ENCODE assay signal across 8 cellular contexts in the genomic region with DNA sequence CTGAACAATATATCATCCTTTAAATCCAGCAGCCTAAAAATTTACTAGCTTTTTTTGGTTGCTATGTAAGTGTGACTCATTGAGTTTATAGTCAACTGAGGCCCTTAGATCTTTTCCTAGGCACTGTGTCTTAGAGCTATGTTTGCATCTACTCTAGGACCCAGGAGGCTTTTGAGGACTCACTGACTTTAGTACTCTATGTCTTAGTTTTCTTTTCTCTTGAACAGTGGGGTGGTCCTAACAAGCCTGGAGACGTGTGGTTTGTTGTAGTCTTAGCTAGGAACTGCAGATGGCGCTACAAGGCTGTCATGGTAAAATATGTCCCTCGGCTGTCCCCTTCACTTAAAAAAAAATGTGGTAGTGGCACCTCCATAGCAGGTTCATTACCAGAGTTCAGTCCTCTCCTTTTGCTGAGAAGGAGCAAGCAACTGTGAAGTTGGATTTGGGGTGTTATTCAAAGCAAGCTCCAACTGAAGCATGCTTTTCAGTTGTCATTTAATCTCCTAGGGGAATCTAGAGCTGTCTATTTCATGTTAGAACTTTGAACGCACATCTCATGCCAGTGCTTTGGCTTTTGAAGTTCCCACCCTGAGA. TPM values are rescaled to one million over a fixed set of nuclear protein-coding genes. Genes with fewer than 3 reads are reported as not detected.
A peak's percentile ranks its signal among the peaks of the same experiment; 100 is the strongest.
DNase-seq lines count a peak whose midpoint lies in the region; ATAC-seq and TF ChIP-seq lines count a peak whose summit lies in the region.

No MANE protein-coding gene starts in this region.

- H4K20me1 ChIP-seq in MM.1S (ENCODE audit: insufficient read depth, low read length) = no peaks in the 10 kb centered on the region

- no peak for TF ChIP-seq POLR2A in sigmoid colon (IDR thresholded peaks at IDR 0.05)

- TF ChIP-seq EP300 in sigmoid colon (IDR thresholded peaks at IDR 0.05) = no peak

- WGBS in heart right ventricle, 2 donors = 15% methylated on average over 4 of the region's 4 CpGs
- 10 to 15% methylated on average over 4 of the region's 4 CpGs for whole genome bisulfite sequencing in sigmoid colon, 2 donors

- H3K9me3 Mint-ChIP-seq in activated naive CD8-positive, alpha-beta T cell treated with anti-CD3 and anti-CD28 coated beads for 36 hours = no peaks in the 10 kb centered on the region

- no peaks in the 10 kb centered on the region for H3K36me3 Mint-ChIP-seq in activated naive CD8-positive, alpha-beta T cell treated with anti-CD3 and anti-CD28 coated beads for 36 hours

- ATAC-seq in Panc1 = peak; percentile 95
- peak; percentile 74 to 91 (median 80) for ATAC-seq in heart right ventricle

- no peak overlapping the region for H3K4me3 Mint-ChIP-seq in activated naive CD8-positive, alpha-beta T cell treated with anti-CD3 and anti-CD28 coated beads for 36 hours

- H3K9me3 ChIP-seq in AG04450 (ENCODE audit: control insufficient read depth, insufficient read depth, low read length) = no peaks in the 10 kb centered on the region
- no peaks in the 10 kb centered on the region for H3K9me3 ChIP-seq in MM.1S (replicated peaks; ENCODE audit: insufficient read depth, low read length)
- no peaks in the 10 kb centered on the region for H3K9me3 ChIP-seq in Panc1 (ENCODE audit: control insufficient read depth, insufficient read depth, low read depth, low read length)
- H3K9me3 ChIP-seq in heart right ventricle = no peaks in the 10 kb centered on the region
- no peaks in the 10 kb centered on the region for H3K9me3 ChIP-seq in sigmoid colon

- no peaks in the 10 kb centered on the region for H3K27me3 ChIP-seq in AG04450 (ENCODE audit: control insufficient read depth, insufficient read depth, low read length)
- H3K27me3 ChIP-seq in MM.1S (replicated peaks; ENCODE audit: insufficient read depth, low read length) = no peaks in the 10 kb centered on the region
- H3K27me3 ChIP-seq in Panc1 (ENCODE audit: control insufficient read depth, insufficient read depth, low read length) = no peaks in the 10 kb centered on the region
- H3K27me3 ChIP-seq in heart right ventricle = peaks cover 0 to 33% (median 4%) of the 10 kb centered on the region in 7 donors
- peaks cover 0 to 11% (median 4%) of the 10 kb centered on the region in 3 donors for H3K27me3 ChIP-seq in sigmoid colon

- intact Hi-C loops in Panc1 (cut with micrococcal nuclease; ENCODE audit: unreplicated experiment) = loop anchor here (1.0 kb wide), 1 partner anchor 156 kb away; no protein-coding TSS in a partner anchor
- intact Hi-C loops in heart right ventricle (cut with DNase I) = loop anchor here (1.0 to 10.0 kb wide), 8 partner anchors 154 to 226 kb away; no protein-coding TSS in a partner anchor
- intact Hi-C loops in sigmoid colon (cut with DNase I) = loop anchor here (2.0 kb wide), 1 partner anchor 156 kb away; no protein-coding TSS in a partner anchor

- H3K4me3 ChIP-seq in AG04450 (ENCODE audit: low read depth, low read length) (no peak overlapping the region), GM12875 (ENCODE audit: low read depth, low read length) (no peak overlapping the region), MM.1S (ENCODE audit: low read length) (no peak overlapping the region), Panc1 (ENCODE audit: low read depth in 2 of 2, low read length in 2 of 2) (no peak overlapping the region), heart right ventricle (no peak overlapping the region), sigmoid colon (no peak overlapping the region)

- POLR2A ChIA-PET in AG04450 (lab: Yijun Ruan, JAX) = interaction anchor here (1.0 to 1.5 kb wide), 7 partner anchors 8 to 228 kb away, joined by 3 to 12 read pairs (median 3); a partner anchor contains a TSS
- POLR2A ChIA-PET in Panc1 (lab: Charles Lee) = interaction anchor here (0.6 to 0.7 kb wide), 6 partner anchors 27 to 1126 kb away, joined by 3 to 9 read pairs (median 5); no protein-coding TSS in a partner anchor

- peaks cover 38% of the 10 kb centered on the region for H3K27me3 Mint-ChIP-seq in activated naive CD8-positive, alpha-beta T cell treated with anti-CD3 and anti-CD28 coated beads for 36 hours

- H3K9ac ChIP-seq in MM.1S (ENCODE audit: low read length) = no peak overlapping the region

- H3K4me1 ChIP-seq in MM.1S (ENCODE audit: low read length) (peaks cover 5% of the 10 kb centered on the region; the same call in 1 of the 2 replicates), Panc1 (ENCODE audit: control insufficient read depth, insufficient read depth, low read length) (peaks cover 5% of the 10 kb centered on the region), heart right ventricle (peaks cover 0 to 6% (median 0%) of the 10 kb centered on the region in 9 donors), sigmoid colon (peaks cover 0 to 12% (median 7%) of the 10 kb centered on the region in 4 donors)

- H3K27ac Mint-ChIP-seq in activated naive CD8-positive, alpha-beta T cell treated with anti-CD3 and anti-CD28 coated beads for 36 hours = no peak overlapping the region

- BruUV-seq in Panc1 (replicated peaks; lab: Mats Ljungman, UMichigan) = no TSS peak

- no peaks in the 10 kb centered on the region for H3F3A ChIP-seq in MM.1S (ENCODE audit: insufficient read depth, low read length)

- TF ChIP-seq CTCF in AG04450 (IDR thresholded peaks at IDR 0.05; ENCODE audit: low read depth, low read length) (peak; percentile 82), GM12875 (IDR thresholded peaks at IDR 0.05; ENCODE audit: borderline replicate concordance, insufficient read depth, low read depth, low read length) (peak; percentile 69; the same call in 1 of the 2 replicates), MM.1S (IDR thresholded peaks at IDR 0.05; ENCODE audit: low read length) (peak; percentile 85), Panc1 (IDR thresholded peaks at IDR 0.05) (peak; percentile 89), heart right ventricle (IDR thresholded peaks at IDR 0.05) (peak; percentile 71 to 90 (median 83)), sigmoid colon (IDR thresholded peaks at IDR 0.05) (peak; percentile 48 to 74 (median 70))

- peak overlapping the region; percentile 26; the same call in 1 of the 2 replicates for H3K4me2 ChIP-seq in MM.1S (ENCODE audit: low read depth, low read length)

- H3K36me3 ChIP-seq in MM.1S (replicated peaks; ENCODE audit: insufficient read depth, low read length) = no peaks in the 10 kb centered on the region
- H3K36me3 ChIP-seq in Panc1 (ENCODE audit: control insufficient read depth, insufficient read depth, low read length) = no peaks in the 10 kb centered on the region
- no peaks in the 10 kb centered on the region for H3K36me3 ChIP-seq in heart right ventricle
- H3K36me3 ChIP-seq in sigmoid colon = no peaks in the 10 kb centered on the region

- CTCF ChIA-PET in AG04450 (lab: Charles Lee) = interaction anchor here (0.6 to 7.4 kb wide), 68 partner anchors 10 to 632 kb away, joined by 3 to 454 read pairs (median 5); a partner anchor contains a TSS
- CTCF ChIA-PET in Panc1 (lab: Charles Lee) = interaction anchor here (0.5 to 3.1 kb wide), 17 partner anchors 8 to 352 kb away, joined by 3 to 92 read pairs (median 6); a partner anchor contains a TSS

- DNase-seq in AG04450 (ENCODE audit: low read depth, low spot score) (no peak), MM.1S (peak; percentile 76), Panc1 (ENCODE audit: low read depth, low spot score) (no peak), heart right ventricle (peak in 1 of 2 donors; percentile 58), sigmoid colon (no peak), ureter (ENCODE audit: low spot score) (no peak)
- peak; percentile 52 for DNase-seq in activated naive CD8-positive, alpha-beta T cell treated with anti-CD3 and anti-CD28 coated beads for 36 hours

- in situ Hi-C loops in Panc1 (cut with HindIII; ENCODE audit: low pct_unique_long_range_greater_than_20kb, low sequenced_read_pairs) = loop anchor here (25.0 kb wide), 1 partner anchor 154 kb away; no protein-coding TSS in a partner anchor

- peaks cover 6% of the 10 kb centered on the region for H3K4me1 Mint-ChIP-seq in activated naive CD8-positive, alpha-beta T cell treated with anti-CD3 and anti-CD28 coated beads for 36 hours

- H3K27ac ChIP-seq in AG04450 (ENCODE audit: low read depth, low read length) = no peak overlapping the region
- H3K27ac ChIP-seq in MM.1S (ENCODE audit: low read length) = no peak overlapping the region
- no peak overlapping the region for H3K27ac ChIP-seq in Panc1 (ENCODE audit: low read length)
- H3K27ac ChIP-seq in heart right ventricle = no peak overlapping the region
- no peak overlapping the region for H3K27ac ChIP-seq in sigmoid colon

- peak overlapping the region; percentile 15; the same call in 1 of the 2 replicates for H2AFZ ChIP-seq in MM.1S (ENCODE audit: low read length)

- H3K79me2 ChIP-seq in MM.1S (ENCODE audit: low read length) = no peaks in the 10 kb centered on the region

- H3K9me2 ChIP-seq in MM.1S (replicated peaks; ENCODE audit: insufficient read depth, low read length) = no peaks in the 10 kb centered on the region

RNA-seq across cellular contexts. Expression of a gene that starts 8.6 kb away (rescaled TPM):
- polyA plus RNA-seq in AG04450 (2011; rRNA removed) (78.2 and 100 TPM in 2 replicates), heart right ventricle (10 to 100 TPM in 1 of 2 donors, 1 to 10 TPM in 1; 4.8 to 11.5 TPM), sigmoid colon (10 to 100 TPM in 2 of 3 donors, 1 to 10 TPM in 1; 6.9 to 13.8 (median 11.0) TPM)
- polyA minus RNA-seq in AG04450 (2011; rRNA and poly(A)+ RNA removed) = 63.4 and 80.5 TPM in 2 replicates
- total RNA-seq in Panc1 (2021; ENCODE audit: unreplicated experiment) (56.3 TPM), heart right ventricle (10 to 100 TPM in 1 of 10 donors, 1 to 10 TPM in 9; 3.5 to 10.6 (median 5.1) TPM), sigmoid colon (10 to 100 TPM; 10.3 to 32.1 (median 13.4) TPM), ureter (20.0 TPM)
- polyA plus RNA-seq in Panc1 (2012; ENCODE audit: insufficient read length) = 36.5 TPM
- 1 to 10 TPM; 8.5 to 9.1 TPM for total RNA-seq in activated naive CD8-positive, alpha-beta T cell treated with anti-CD3 and anti-CD28 coated beads for 36 hours

RNA-seq across cellular contexts. Expression of a gene that starts 12.0 kb away (rescaled TPM):
- polyA plus RNA-seq in AG04450 (2011; rRNA removed) (11.3 and 12.2 TPM in 2 replicates), heart right ventricle (under 1 TPM in 1 of 2 donors, not detected in 1; 0.01 TPM), sigmoid colon (10 to 100 TPM in 1 of 3 donors, 1 to 10 TPM in 2; 4.6 to 12.8 (median 7.8) TPM)
- 6.9 and 7.1 TPM in 2 replicates for polyA minus RNA-seq in AG04450 (2011; rRNA and poly(A)+ RNA removed)
- total RNA-seq in Panc1 (2021; ENCODE audit: unreplicated experiment) (1.9 TPM), heart right ventricle (under 1 TPM in 7 of 10 donors, not detected in 3; 0.17 to 0.59 (median 0.26) TPM), sigmoid colon (under 1 TPM in 3 of 4 donors, not detected in 1; under 0.01 to 0.28 (median 0.16) TPM), ureter (0.16 TPM)
- polyA plus RNA-seq in Panc1 (2012; ENCODE audit: insufficient read length) = 0.69 TPM
- not detected for total RNA-seq in activated naive CD8-positive, alpha-beta T cell treated with anti-CD3 and anti-CD28 coated beads for 36 hours

RNA-seq across cellular contexts. Expression of a gene that starts 21.7 kb away (rescaled TPM):
- 0.06 TPM in 1 of 2 replicates, not detected in the other for polyA plus RNA-seq in AG04450 (2011; rRNA removed)
- not detected in 2 replicates for polyA minus RNA-seq in AG04450 (2011; rRNA and poly(A)+ RNA removed)
- total RNA-seq in Panc1 (2021; ENCODE audit: unreplicated experiment) = 2.1 TPM
- polyA plus RNA-seq in Panc1 (2012; ENCODE audit: insufficient read length) = 3.2 TPM
- not detected for total RNA-seq in activated naive CD8-positive, alpha-beta T cell treated with anti-CD3 and anti-CD28 coated beads for 36 hours
- not detected for total RNA-seq in heart right ventricle
- not detected for polyA plus RNA-seq in heart right ventricle
- total RNA-seq in sigmoid colon = not detected
- polyA plus RNA-seq in sigmoid colon = under 1 TPM in 1 of 3 donors, not detected in 2; 0.03 TPM
- not detected for total RNA-seq in ureter

RNA-seq across cellular contexts. Expression of a gene that starts 35.6 kb away (rescaled TPM):
- 7.6 and 10.3 TPM in 2 replicates for polyA plus RNA-seq in AG04450 (2011; rRNA removed)
- polyA minus RNA-seq in AG04450 (2011; rRNA and poly(A)+ RNA removed) = 13.7 and 15.9 TPM in 2 replicates
- 50.0 TPM for total RNA-seq in Panc1 (2021; ENCODE audit: unreplicated experiment)
- polyA plus RNA-seq in Panc1 (2012; ENCODE audit: insufficient read length) = 17.3 TPM
- 10 to 100 TPM; 56.6 to 59.7 TPM for total RNA-seq in activated naive CD8-positive, alpha-beta T cell treated with anti-CD3 and anti-CD28 coated beads for 36 hours
- total RNA-seq in heart right ventricle = 1 to 10 TPM in 2 of 10 donors, under 1 TPM in 5, not detected in 3; 0.40 to 4.9 (median 0.72) TPM
- polyA plus RNA-seq in heart right ventricle = 1 to 10 TPM in 1 of 2 donors, under 1 TPM in 1; 0.20 to 1.3 TPM
- total RNA-seq in sigmoid colon = under 1 TPM in 1 of 4 donors, not detected in 3; 0.36 TPM
- 10 to 100 TPM in 1 of 3 donors, 1 to 10 TPM in 2; 4.8 to 25.7 (median 5.1) TPM for polyA plus RNA-seq in sigmoid colon
- 1.3 TPM for total RNA-seq in ureter

Comparison
In these comparisons a context has a peak if more than half of its experiments do, and no peak if none do; other contexts are left out.
1. DNase-seq: peak in MM.1S (single experiment) and activated naive CD8-positive, alpha-beta T cell treated with anti-CD3 and anti-CD28 coated beads for 36 hours (single experiment); none in AG04450 (single experiment), Panc1 (single experiment), sigmoid colon (single experiment) and ureter (single experiment).
2. Peak in every context shown above with its lines, with median percentiles within 50 percentile points of each other: CTCF ChIP-seq.